ENCODE assay signal across 1 cellular context in genomic region chrX:33434256-33435092, GRCh38.
TF ChIP-seq lines count a peak whose summit lies in the region.

No MANE protein-coding gene starts in this region.

TF ChIP-seq in Ishikawa, 13 proteins besides CTCF, POLR2A, EP300 and RAD21 (continued from another document):
- TF ChIP-seq REST (IDR thresholded peaks at IDR 0.05; ENCODE audit: low read depth) (no peak), ZBTB7A (IDR thresholded peaks at IDR 0.05; ENCODE audit: low read depth) (no peak), CREB1 (IDR thresholded peaks at IDR 0.05; ENCODE audit: low read depth) (no peak)
TF ChIP-seq in Ishikawa: peak in this region for 0.
